Comparison of ENCODE assay signal across 23 cellular contexts in genomic region chr6:79334674-79335073, GRCh38.
DNase-seq lines count a peak whose midpoint lies in the region; ATAC-seq and TF ChIP-seq lines count a peak whose summit lies in the region.
"Had no signal": no experiment of that assay in that cellular context is flagged by ENCODE, and none has a peak within 500 bp of the region (broad histone marks: within the 10 kb centered on the region; RNA-seq: fewer than 3 reads in every experiment).

No MANE protein-coding gene starts in this region.

- H3K36me3 Mint-ChIP-seq in activated T-helper 2 cell treated with anti-CD3 and anti-CD28 coated beads, Interferon-gamma antibody, Interleukin-2, Interleukin-4, amounts not matched to agents 10 μg/mL and 5 μg/mL and 100 μg/mL, durations not matched to agents 14 hours and 24 hours and 36 hours (ENCODE audit: low read depth) = no peaks in the 10 kb centered on the region
- H3K36me3 Mint-ChIP-seq: CD14-positive monocyte; naive thymus-derived CD8-positive, alpha-beta T cell; stimulated activated effector memory CD8-positive, alpha-beta T cell treated with anti-CD3 and anti-CD28 coated beads, Interleukin-12 subunit alpha, Interleukin-12 subunit beta, amount 100 ng/mL, for 72 hours had no signal

- H3K9me3 ChIP-seq in sigmoid colon = no peaks in the 10 kb centered on the region
- H3K9me3 ChIP-seq: gastroesophageal sphincter had no signal

- TF ChIP-seq CTCF in sigmoid colon (IDR thresholded peaks at IDR 0.05) = no peak

- intact Hi-C loops in activated T-helper 2 cell treated with anti-CD3 and anti-CD28 coated beads, Interferon-gamma antibody, Interleukin-2, Interleukin-4, amounts not matched to agents 10 μg/mL and 5 μg/mL and 100 μg/mL, durations not matched to agents 14 hours and 24 hours and 36 hours (cut with micrococcal nuclease) = loop anchor here (1.0 to 10.0 kb wide), 2 partner anchors 100 to 260 kb away; partner anchors contain the start of genes HMGN3 and PHIP
- intact Hi-C loops in sigmoid colon (cut with DNase I) = no loop called here

- H3K27ac ChIP-seq in ACC112 (ENCODE audit: low read depth, low read length) (no peak overlapping the region), sigmoid colon (no peak overlapping the region)
- H3K27ac ChIP-seq: dorsolateral prefrontal cortex, gastroesophageal sphincter, parathyroid adenoma, SK-N-MC had no signal

- H3K4me1 ChIP-seq in ACC112 (ENCODE audit: control insufficient read depth, insufficient read depth, low read length, unreplicated experiment) (peaks cover 11% of the 10 kb centered on the region), sigmoid colon (no peaks in the 10 kb centered on the region)
- H3K4me1 ChIP-seq: parathyroid adenoma had no signal

- peaks cover 21% of the 10 kb centered on the region for H3K4me1 Mint-ChIP-seq in activated T-helper 2 cell treated with anti-CD3 and anti-CD28 coated beads, Interferon-gamma antibody, Interleukin-2, Interleukin-4, amounts not matched to agents 10 μg/mL and 5 μg/mL and 100 μg/mL, durations not matched to agents 14 hours and 24 hours and 36 hours (ENCODE audit: low read depth)
- H3K4me1 Mint-ChIP-seq: CD14-positive monocyte; naive thymus-derived CD8-positive, alpha-beta T cell; stimulated activated effector memory CD8-positive, alpha-beta T cell treated with anti-CD3 and anti-CD28 coated beads, Interleukin-12 subunit alpha, Interleukin-12 subunit beta, amount 100 ng/mL, for 72 hours had no signal

- no peak overlapping the region for H3K4me3 ChIP-seq in ACC112 (ENCODE audit: low read depth, low read length)
- H3K4me3 ChIP-seq in sigmoid colon = no peak overlapping the region
- H3K4me3 ChIP-seq: gastroesophageal sphincter, SK-N-MC had no signal

- no peaks in the 10 kb centered on the region for H3K79me2 ChIP-seq in ACC112 (ENCODE audit: control insufficient read depth, insufficient read depth, low read length, unreplicated experiment)
- H3K79me2 ChIP-seq: parathyroid adenoma had no signal

- H3K4me3 Mint-ChIP-seq in activated T-helper 2 cell treated with anti-CD3 and anti-CD28 coated beads, Interferon-gamma antibody, Interleukin-2, Interleukin-4, amounts not matched to agents 10 μg/mL and 5 μg/mL and 100 μg/mL, durations not matched to agents 14 hours and 24 hours and 36 hours (ENCODE audit: low read depth) = no peak overlapping the region
- H3K4me3 Mint-ChIP-seq: CD14-positive monocyte; naive thymus-derived CD8-positive, alpha-beta T cell; stimulated activated effector memory CD8-positive, alpha-beta T cell treated with anti-CD3 and anti-CD28 coated beads, Interleukin-12 subunit alpha, Interleukin-12 subunit beta, amount 100 ng/mL, for 72 hours had no signal

- no peaks in the 10 kb centered on the region for H3K9me3 Mint-ChIP-seq in activated T-helper 2 cell treated with anti-CD3 and anti-CD28 coated beads, Interferon-gamma antibody, Interleukin-2, Interleukin-4, amounts not matched to agents 10 μg/mL and 5 μg/mL and 100 μg/mL, durations not matched to agents 14 hours and 24 hours and 36 hours
- H3K9me3 Mint-ChIP-seq: naive thymus-derived CD8-positive, alpha-beta T cell; stimulated activated effector memory CD8-positive, alpha-beta T cell treated with anti-CD3 and anti-CD28 coated beads, Interleukin-12 subunit alpha, Interleukin-12 subunit beta, amount 100 ng/mL, for 72 hours had no signal

- ATAC-seq in GM21717 (IDR thresholded peaks at IDR 0.05; ENCODE audit: unreplicated experiment) = peak; percentile 10
- no peak for ATAC-seq in HG03025 (IDR thresholded peaks at IDR 0.05; ENCODE audit: low FRiP score, unreplicated experiment)
- ATAC-seq: gastroesophageal sphincter; naive thymus-derived CD8-positive, alpha-beta T cell had no signal

- H3K27me3 ChIP-seq in ACC112 (ENCODE audit: insufficient read depth, low read length) = no peaks in the 10 kb centered on the region
- no peaks in the 10 kb centered on the region for H3K27me3 ChIP-seq in sigmoid colon
- H3K27me3 ChIP-seq: gastroesophageal sphincter had no signal

- peak overlapping the region; percentile 37 for H2AFZ ChIP-seq in ACC112 (ENCODE audit: low read length, unreplicated experiment)
- H2AFZ ChIP-seq: parathyroid adenoma had no signal

- 78 to 79% methylated on average over 4 of the region's 4 CpGs for WGBS in sigmoid colon, 2 donors

- no peak for TF ChIP-seq EP300 in sigmoid colon (IDR thresholded peaks at IDR 0.05)

- DNase-seq in activated T-helper 2 cell treated with anti-CD3 and anti-CD28 coated beads, Interferon-gamma antibody, Interleukin-2, Interleukin-4, amounts not matched to agents 10 μg/mL and 5 μg/mL and 100 μg/mL, durations not matched to agents 14 hours and 24 hours and 36 hours (ENCODE audit: low spot score) = no peak
- DNase-seq in inferior parietal cortex (ENCODE audit: extremely low spot score) (peak; percentile 8), HPDE6-E6E7 (ENCODE audit: extremely low spot score) (no peak), sigmoid colon (no peak), NCI-H1417 treated with DMSO at 0.1 percent for 48 hours (lab: John Stamatoyannopoulos, UW) (no peak)
- DNase-seq: activated effector memory CD4-positive, alpha-beta T cell treated with Interleukin-2 at 50 U/mL for 16 hours; central memory CD4-positive, alpha-beta T cell; DMS 273 treated with DMSO at 0.1 percent for 48 hours; dorsolateral prefrontal cortex; GDM1; mesendoderm; naive thymus-derived CD8-positive, alpha-beta T cell; NCI-H1105; NCI-H2081; NCI-H446 had no signal

- no peak for TF ChIP-seq POLR2A in sigmoid colon (IDR thresholded peaks at IDR 0.05)

- H3K36me3 ChIP-seq in ACC112 (ENCODE audit: insufficient read depth, low read length) (no peaks in the 10 kb centered on the region), sigmoid colon (no peaks in the 10 kb centered on the region)
- H3K36me3 ChIP-seq: gastroesophageal sphincter had no signal

- H3K27me3 Mint-ChIP-seq in activated T-helper 2 cell treated with anti-CD3 and anti-CD28 coated beads, Interferon-gamma antibody, Interleukin-2, Interleukin-4, amounts not matched to agents 10 μg/mL and 5 μg/mL and 100 μg/mL, durations not matched to agents 14 hours and 24 hours and 36 hours (ENCODE audit: low read depth) = peaks cover 2% of the 10 kb centered on the region

- peak overlapping the region; percentile 4 for H3K27ac Mint-ChIP-seq in activated T-helper 2 cell treated with anti-CD3 and anti-CD28 coated beads, Interferon-gamma antibody, Interleukin-2, Interleukin-4, amounts not matched to agents 10 μg/mL and 5 μg/mL and 100 μg/mL, durations not matched to agents 14 hours and 24 hours and 36 hours
- H3K27ac Mint-ChIP-seq: CD14-positive monocyte; naive thymus-derived CD8-positive, alpha-beta T cell; stimulated activated effector memory CD8-positive, alpha-beta T cell treated with anti-CD3 and anti-CD28 coated beads, Interleukin-12 subunit alpha, Interleukin-12 subunit beta, amount 100 ng/mL, for 72 hours had no signal
